1 cellular context compared by ENCODE assay signal in the genomic region with DNA sequence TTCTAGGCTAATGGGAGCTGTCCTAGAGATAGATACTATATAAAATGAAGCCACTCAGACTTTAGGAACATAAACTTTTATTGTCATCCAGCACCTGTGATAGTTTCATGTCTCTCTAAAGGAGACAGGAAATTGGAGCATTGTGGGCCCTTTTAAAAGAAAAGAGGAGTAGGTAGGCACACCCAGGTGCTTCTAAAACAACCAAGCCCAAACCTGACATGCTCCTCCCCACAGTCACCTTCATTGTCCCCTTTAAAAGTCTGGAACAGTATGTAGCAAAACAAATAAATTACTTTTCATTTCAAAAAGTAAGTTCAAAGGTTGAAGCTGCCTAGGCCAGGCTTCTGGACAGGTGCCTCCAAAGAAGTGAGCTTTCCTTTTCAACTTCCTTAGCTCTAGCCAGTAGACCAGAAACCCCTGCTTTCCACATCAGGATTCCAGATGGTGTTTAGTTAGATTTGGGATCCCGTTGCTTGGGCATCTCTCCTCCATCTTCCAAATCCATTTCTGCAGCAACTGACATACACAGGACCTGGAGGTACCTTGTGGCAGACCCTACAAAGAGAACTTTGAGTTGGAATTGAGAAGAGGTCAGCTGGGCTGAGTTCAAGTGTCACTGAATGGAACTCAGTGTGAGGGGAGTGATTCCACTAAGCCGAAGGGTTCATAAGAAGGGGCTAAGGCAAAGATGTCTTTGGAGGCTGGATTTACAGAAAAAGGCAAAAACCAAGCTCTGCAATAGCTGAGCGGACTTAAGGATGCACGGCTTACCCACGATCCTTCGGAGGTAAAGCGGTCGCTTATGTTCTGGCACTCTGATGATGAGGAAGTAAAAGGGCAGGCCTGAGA.
TF ChIP-seq lines count a peak whose summit lies in the region.

No MANE protein-coding gene starts in this region.

TF ChIP-seq in H1, 55 proteins besides CTCF, POLR2A, EP300 and RAD21:
- no peak for TF ChIP-seq TAF1 (IDR thresholded peaks at IDR 0.05; ENCODE audit: low read depth, low read length)
- TF ChIP-seq SAP30 (IDR thresholded peaks at IDR 0.05; ENCODE audit: insufficient read depth, insufficient replicate concordance, low read length), result no peak
- no peak for TF ChIP-seq RBBP5 (IDR thresholded peaks at IDR 0.05; ENCODE audit: borderline replicate concordance, low read depth, low read length)
- no peak for TF ChIP-seq SUZ12 (IDR thresholded peaks at IDR 0.05; ENCODE audit: low read length)
- TF ChIP-seq JUN (IDR thresholded peaks at IDR 0.05; ENCODE audit: low read depth, low read length), result no peak
- TF ChIP-seq BCL11A (IDR thresholded peaks at IDR 0.05; ENCODE audit: low read depth in 2 of 2, low read length in 2 of 2), result no peak
- no peak for TF ChIP-seq RNF2 (IDR thresholded peaks at IDR 0.05; ENCODE audit: borderline replicate concordance, low read depth, low read length, missing control alignments, poor library complexity, severe bottlenecking)
- TF ChIP-seq ZNF274 (IDR thresholded peaks at IDR 0.05; ENCODE audit: borderline replicate concordance, extremely low read depth, low read length), result no peak
- TF ChIP-seq, protein P1, sequence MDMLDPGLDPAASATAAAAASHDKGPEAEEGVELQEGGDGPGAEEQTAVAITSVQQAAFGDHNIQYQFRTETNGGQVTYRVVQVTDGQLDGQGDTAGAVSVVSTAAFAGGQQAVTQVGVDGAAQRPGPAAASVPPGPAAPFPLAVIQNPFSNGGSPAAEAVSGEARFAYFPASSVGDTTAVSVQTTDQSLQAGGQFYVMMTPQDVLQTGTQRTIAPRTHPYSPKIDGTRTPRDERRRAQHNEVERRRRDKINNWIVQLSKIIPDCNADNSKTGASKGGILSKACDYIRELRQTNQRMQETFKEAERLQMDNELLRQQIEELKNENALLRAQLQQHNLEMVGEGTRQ (IDR thresholded peaks at IDR 0.05; ENCODE audit: low read length), result no peak
- no peak for TF ChIP-seq SIRT6 (IDR thresholded peaks at IDR 0.05; ENCODE audit: low read length)
- TF ChIP-seq, protein P2, sequence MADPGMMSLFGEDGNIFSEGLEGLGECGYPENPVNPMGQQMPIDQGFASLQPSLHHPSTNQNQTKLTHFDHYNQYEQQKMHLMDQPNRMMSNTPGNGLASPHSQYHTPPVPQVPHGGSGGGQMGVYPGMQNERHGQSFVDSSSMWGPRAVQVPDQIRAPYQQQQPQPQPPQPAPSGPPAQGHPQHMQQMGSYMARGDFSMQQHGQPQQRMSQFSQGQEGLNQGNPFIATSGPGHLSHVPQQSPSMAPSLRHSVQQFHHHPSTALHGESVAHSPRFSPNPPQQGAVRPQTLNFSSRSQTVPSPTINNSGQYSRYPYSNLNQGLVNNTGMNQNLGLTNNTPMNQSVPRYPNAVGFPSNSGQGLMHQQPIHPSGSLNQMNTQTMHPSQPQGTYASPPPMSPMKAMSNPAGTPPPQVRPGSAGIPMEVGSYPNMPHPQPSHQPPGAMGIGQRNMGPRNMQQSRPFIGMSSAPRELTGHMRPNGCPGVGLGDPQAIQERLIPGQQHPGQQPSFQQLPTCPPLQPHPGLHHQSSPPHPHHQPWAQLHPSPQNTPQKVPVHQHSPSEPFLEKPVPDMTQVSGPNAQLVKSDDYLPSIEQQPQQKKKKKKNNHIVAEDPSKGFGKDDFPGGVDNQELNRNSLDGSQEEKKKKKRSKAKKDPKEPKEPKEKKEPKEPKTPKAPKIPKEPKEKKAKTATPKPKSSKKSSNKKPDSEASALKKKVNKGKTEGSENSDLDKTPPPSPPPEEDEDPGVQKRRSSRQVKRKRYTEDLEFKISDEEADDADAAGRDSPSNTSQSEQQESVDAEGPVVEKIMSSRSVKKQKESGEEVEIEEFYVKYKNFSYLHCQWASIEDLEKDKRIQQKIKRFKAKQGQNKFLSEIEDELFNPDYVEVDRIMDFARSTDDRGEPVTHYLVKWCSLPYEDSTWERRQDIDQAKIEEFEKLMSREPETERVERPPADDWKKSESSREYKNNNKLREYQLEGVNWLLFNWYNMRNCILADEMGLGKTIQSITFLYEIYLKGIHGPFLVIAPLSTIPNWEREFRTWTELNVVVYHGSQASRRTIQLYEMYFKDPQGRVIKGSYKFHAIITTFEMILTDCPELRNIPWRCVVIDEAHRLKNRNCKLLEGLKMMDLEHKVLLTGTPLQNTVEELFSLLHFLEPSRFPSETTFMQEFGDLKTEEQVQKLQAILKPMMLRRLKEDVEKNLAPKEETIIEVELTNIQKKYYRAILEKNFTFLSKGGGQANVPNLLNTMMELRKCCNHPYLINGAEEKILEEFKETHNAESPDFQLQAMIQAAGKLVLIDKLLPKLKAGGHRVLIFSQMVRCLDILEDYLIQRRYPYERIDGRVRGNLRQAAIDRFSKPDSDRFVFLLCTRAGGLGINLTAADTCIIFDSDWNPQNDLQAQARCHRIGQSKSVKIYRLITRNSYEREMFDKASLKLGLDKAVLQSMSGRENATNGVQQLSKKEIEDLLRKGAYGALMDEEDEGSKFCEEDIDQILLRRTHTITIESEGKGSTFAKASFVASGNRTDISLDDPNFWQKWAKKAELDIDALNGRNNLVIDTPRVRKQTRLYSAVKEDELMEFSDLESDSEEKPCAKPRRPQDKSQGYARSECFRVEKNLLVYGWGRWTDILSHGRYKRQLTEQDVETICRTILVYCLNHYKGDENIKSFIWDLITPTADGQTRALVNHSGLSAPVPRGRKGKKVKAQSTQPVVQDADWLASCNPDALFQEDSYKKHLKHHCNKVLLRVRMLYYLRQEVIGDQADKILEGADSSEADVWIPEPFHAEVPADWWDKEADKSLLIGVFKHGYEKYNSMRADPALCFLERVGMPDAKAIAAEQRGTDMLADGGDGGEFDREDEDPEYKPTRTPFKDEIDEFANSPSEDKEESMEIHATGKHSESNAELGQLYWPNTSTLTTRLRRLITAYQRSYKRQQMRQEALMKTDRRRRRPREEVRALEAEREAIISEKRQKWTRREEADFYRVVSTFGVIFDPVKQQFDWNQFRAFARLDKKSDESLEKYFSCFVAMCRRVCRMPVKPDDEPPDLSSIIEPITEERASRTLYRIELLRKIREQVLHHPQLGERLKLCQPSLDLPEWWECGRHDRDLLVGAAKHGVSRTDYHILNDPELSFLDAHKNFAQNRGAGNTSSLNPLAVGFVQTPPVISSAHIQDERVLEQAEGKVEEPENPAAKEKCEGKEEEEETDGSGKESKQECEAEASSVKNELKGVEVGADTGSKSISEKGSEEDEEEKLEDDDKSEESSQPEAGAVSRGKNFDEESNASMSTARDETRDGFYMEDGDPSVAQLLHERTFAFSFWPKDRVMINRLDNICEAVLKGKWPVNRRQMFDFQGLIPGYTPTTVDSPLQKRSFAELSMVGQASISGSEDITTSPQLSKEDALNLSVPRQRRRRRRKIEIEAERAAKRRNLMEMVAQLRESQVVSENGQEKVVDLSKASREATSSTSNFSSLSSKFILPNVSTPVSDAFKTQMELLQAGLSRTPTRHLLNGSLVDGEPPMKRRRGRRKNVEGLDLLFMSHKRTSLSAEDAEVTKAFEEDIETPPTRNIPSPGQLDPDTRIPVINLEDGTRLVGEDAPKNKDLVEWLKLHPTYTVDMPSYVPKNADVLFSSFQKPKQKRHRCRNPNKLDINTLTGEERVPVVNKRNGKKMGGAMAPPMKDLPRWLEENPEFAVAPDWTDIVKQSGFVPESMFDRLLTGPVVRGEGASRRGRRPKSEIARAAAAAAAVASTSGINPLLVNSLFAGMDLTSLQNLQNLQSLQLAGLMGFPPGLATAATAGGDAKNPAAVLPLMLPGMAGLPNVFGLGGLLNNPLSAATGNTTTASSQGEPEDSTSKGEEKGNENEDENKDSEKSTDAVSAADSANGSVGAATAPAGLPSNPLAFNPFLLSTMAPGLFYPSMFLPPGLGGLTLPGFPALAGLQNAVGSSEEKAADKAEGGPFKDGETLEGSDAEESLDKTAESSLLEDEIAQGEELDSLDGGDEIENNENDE (IDR thresholded peaks at IDR 0.05; ENCODE audit: insufficient replicate concordance, low read length), result no peak
- TF ChIP-seq, protein P3, sequence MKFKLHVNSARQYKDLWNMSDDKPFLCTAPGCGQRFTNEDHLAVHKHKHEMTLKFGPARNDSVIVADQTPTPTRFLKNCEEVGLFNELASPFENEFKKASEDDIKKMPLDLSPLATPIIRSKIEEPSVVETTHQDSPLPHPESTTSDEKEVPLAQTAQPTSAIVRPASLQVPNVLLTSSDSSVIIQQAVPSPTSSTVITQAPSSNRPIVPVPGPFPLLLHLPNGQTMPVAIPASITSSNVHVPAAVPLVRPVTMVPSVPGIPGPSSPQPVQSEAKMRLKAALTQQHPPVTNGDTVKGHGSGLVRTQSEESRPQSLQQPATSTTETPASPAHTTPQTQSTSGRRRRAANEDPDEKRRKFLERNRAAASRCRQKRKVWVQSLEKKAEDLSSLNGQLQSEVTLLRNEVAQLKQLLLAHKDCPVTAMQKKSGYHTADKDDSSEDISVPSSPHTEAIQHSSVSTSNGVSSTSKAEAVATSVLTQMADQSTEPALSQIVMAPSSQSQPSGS (IDR thresholded peaks at IDR 0.05; ENCODE audit: low read length), result no peak
TF ChIP-seq in H1: peak in this region for 0.
